Comparison of ENCODE assay signal across 17 cellular contexts in the genomic region with DNA sequence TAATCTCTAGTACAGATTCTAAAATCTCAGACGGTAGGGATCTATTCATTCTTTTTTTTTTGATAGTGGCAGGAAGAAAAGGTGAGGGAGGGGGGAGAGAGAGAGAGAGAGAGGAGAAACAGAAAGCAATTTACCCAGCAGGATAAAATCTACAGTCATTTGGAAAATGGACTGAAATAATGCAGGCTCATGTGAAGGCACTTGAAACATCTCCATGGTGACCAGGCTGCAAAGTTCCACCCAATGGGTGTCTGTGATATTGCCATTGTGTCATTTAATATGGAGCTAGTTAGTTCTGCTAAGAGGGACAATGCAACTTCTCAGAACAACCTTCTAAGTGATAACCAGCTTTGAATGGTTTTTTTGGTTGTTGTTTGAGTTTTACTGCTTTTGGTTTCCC.
DNase-seq lines count a peak whose midpoint lies in the region; TF ChIP-seq lines count a peak whose summit lies in the region.
"Had no signal": no experiment of that assay in that cellular context is flagged by ENCODE, and none has a peak within 500 bp of the region (broad histone marks: within the 10 kb centered on the region; RNA-seq: fewer than 3 reads in every experiment).

No MANE protein-coding gene starts in this region.

- H3K18ac ChIP-seq in trophoblast cell (ENCODE audit: low read length), result no peak overlapping the region

- no peaks in the 10 kb centered on the region for H3K9me3 ChIP-seq in HEK293 (ENCODE audit: control insufficient read depth, insufficient read depth, low read depth, low read length)
- H3K9me3 ChIP-seq in trophoblast cell (ENCODE audit: insufficient read depth, low read depth, low read length), result peaks cover 3% of the 10 kb centered on the region
- H3K9me3 ChIP-seq: esophagus muscularis mucosa, mucosa of descending colon, prostate gland had no signal

- no peak overlapping the region for H2AK5ac ChIP-seq in trophoblast cell (ENCODE audit: low read length)

- no peak overlapping the region for H3K4me3 Mint-ChIP-seq in activated CD4-positive, alpha-beta memory T cell treated with anti-CD3 and anti-CD28 coated beads for 36 hours
- H3K4me3 Mint-ChIP-seq in activated CD4-positive, alpha-beta memory T cell treated with anti-CD3 and anti-CD28 coated beads, Interleukin-2, amount 10 ng/mL, durations not matched to agents 7 days and 5 days, result no peak overlapping the region
- H3K4me3 Mint-ChIP-seq: CD8-positive, alpha-beta memory T cell had no signal

- no peaks in the 10 kb centered on the region for H3K27me3 ChIP-seq in trophoblast cell (ENCODE audit: insufficient read depth, low read length)
- H3K27me3 ChIP-seq: esophagus muscularis mucosa had no signal

- H4K91ac ChIP-seq in trophoblast cell (ENCODE audit: low read depth, low read length), result peak overlapping the region; percentile 65

- H3K9ac ChIP-seq in trophoblast cell (ENCODE audit: low read length), result no peak overlapping the region

- no peaks in the 10 kb centered on the region for H3K9me3 Mint-ChIP-seq in activated CD4-positive, alpha-beta memory T cell treated with anti-CD3 and anti-CD28 coated beads for 36 hours
- H3K9me3 Mint-ChIP-seq in activated CD4-positive, alpha-beta memory T cell treated with anti-CD3 and anti-CD28 coated beads, Interleukin-2, amount 10 ng/mL, durations not matched to agents 7 days and 5 days, result no peaks in the 10 kb centered on the region

- WGBS in trophoblast cell (ENCODE audit: extremely low coverage, insufficient coverage, insufficient read length), result no CpG with 5 or more reads among the region's 1 CpG

- no peaks in the 10 kb centered on the region for H3K4me1 ChIP-seq in HEK293 (ENCODE audit: control insufficient read depth, insufficient read depth, low read length)
- H3K4me1 ChIP-seq in trophoblast cell (ENCODE audit: control insufficient read depth in 1 of 2, insufficient read depth in 2 of 2, low read length in 2 of 2), result peaks cover 0 to 2% of the 10 kb centered on the region in 2 experiments
- H3K4me1 ChIP-seq: heart right ventricle, prostate gland had no signal

- no peak overlapping the region for H3K4ac ChIP-seq in trophoblast cell (ENCODE audit: low read depth, low read length)

- H3K36me3 Mint-ChIP-seq in activated CD4-positive, alpha-beta memory T cell treated with anti-CD3 and anti-CD28 coated beads for 36 hours, result no peaks in the 10 kb centered on the region
- H3K36me3 Mint-ChIP-seq in activated CD4-positive, alpha-beta memory T cell treated with anti-CD3 and anti-CD28 coated beads, Interleukin-2, amount 10 ng/mL, durations not matched to agents 7 days and 5 days (ENCODE audit: low read depth), result no peaks in the 10 kb centered on the region
- H3K36me3 Mint-ChIP-seq: CD8-positive, alpha-beta memory T cell had no signal

- no peak overlapping the region for H3K14ac ChIP-seq in trophoblast cell (ENCODE audit: low read length)

- no peak for TF ChIP-seq CTCF in HEK293 (tag by site-specific recombination; IDR thresholded peaks at IDR 0.05)

- H3K36me3 ChIP-seq in HEK293 (ENCODE audit: control insufficient read depth in 2 of 2, insufficient read depth in 1 of 2, low read length in 2 of 2) (no peaks in the 10 kb centered on the region), trophoblast cell (ENCODE audit: control insufficient read depth in 1 of 2, insufficient read depth in 2 of 2, low read length in 2 of 2) (peaks cover 3% of the 10 kb centered on the region in 2 experiments)
- H3K36me3 ChIP-seq: esophagus muscularis mucosa, heart right ventricle, prostate gland had no signal

- no peak overlapping the region for H3K23ac ChIP-seq in trophoblast cell (ENCODE audit: low read length)

- H3K4me1 Mint-ChIP-seq in activated CD4-positive, alpha-beta memory T cell treated with anti-CD3 and anti-CD28 coated beads for 36 hours (ENCODE audit: low read depth), result peaks cover 3% of the 10 kb centered on the region
- peaks cover 2% of the 10 kb centered on the region for H3K4me1 Mint-ChIP-seq in activated CD4-positive, alpha-beta memory T cell treated with anti-CD3 and anti-CD28 coated beads, Interleukin-2, amount 10 ng/mL, durations not matched to agents 7 days and 5 days

- H3K4me3 ChIP-seq in HEK293 (ENCODE audit: low read depth, low read length), result no peak overlapping the region
- H3K4me3 ChIP-seq in trophoblast cell (ENCODE audit: low read depth, low read length), result no peak overlapping the region
- H3K4me3 ChIP-seq: coronary artery, esophagus muscularis mucosa, heart right ventricle, mucosa of descending colon, prostate gland had no signal

- H2AFZ ChIP-seq in trophoblast cell (ENCODE audit: insufficient read depth, low read length, poor library complexity), result no peak overlapping the region

- no peak overlapping the region for H4K8ac ChIP-seq in trophoblast cell (ENCODE audit: low read depth, low read length)

- CTCF ChIA-PET in activated CD4-positive, alpha-beta memory T cell treated with anti-CD3 and anti-CD28 coated beads for 36 hours (lab: Charles Lee), result interaction anchor here (2.0 kb wide), 1 partner anchor 16 kb away, joined by 10 read pairs; no protein-coding TSS in a partner anchor
- CTCF ChIA-PET in activated CD4-positive, alpha-beta memory T cell treated with anti-CD3 and anti-CD28 coated beads, Interleukin-2, amount 10 ng/mL, durations not matched to agents 7 days and 5 days (lab: Charles Lee), result interaction anchor here (1.8 kb wide), 1 partner anchor 17 kb away, joined by 5 read pairs; no protein-coding TSS in a partner anchor
- CTCF ChIA-PET in HEK293 (lab: Yijun Ruan, JAX), result interaction anchor here (1.2 to 3.9 kb wide), 2 partner anchors 12 to 16 kb away, joined by 3 to 18 read pairs; no protein-coding TSS in a partner anchor

- no peak overlapping the region for H2BK12ac ChIP-seq in trophoblast cell (ENCODE audit: low read length)

- peak; percentile 10 for DNase-seq in activated CD4-positive, alpha-beta memory T cell treated with anti-CD3 and anti-CD28 coated beads for 36 hours
- no peak for DNase-seq in activated CD4-positive, alpha-beta memory T cell treated with anti-CD3 and anti-CD28 coated beads, Interleukin-2, amount 10 ng/mL, durations not matched to agents 7 days and 5 days
- DNase-seq in NCI-H1417 (lab: John Stamatoyannopoulos, UW), result peak in 2 of 3 experiments; percentile 23 to 79
- no peak for DNase-seq in trophoblast cell
- DNase-seq in NOMO-1 treated with DMSO at 0.1 percent for 48 hours (lab: John Stamatoyannopoulos, UW; ENCODE audit: unreplicated experiment), result no peak
- no peak for DNase-seq in NCI-H2029 treated with DMSO at 0.1 percent for 48 hours (lab: John Stamatoyannopoulos, UW)
- no peak for DNase-seq in stimulated activated CD4-positive, alpha-beta T cell treated with anti-CD3 and anti-CD28 coated beads, Interleukin-15, amount 100 ng/mL, for 24 hours
- DNase-seq: activated CD4-positive, alpha-beta T cell treated with anti-CD3 and anti-CD28 coated beads for 1 hour; CD8-positive, alpha-beta memory T cell; heart right ventricle; kidney glomerular epithelial cell; mucosa of descending colon; MV-4-11 had no signal

- no peaks in the 10 kb centered on the region for H3K79me2 ChIP-seq in trophoblast cell (ENCODE audit: control insufficient read depth, insufficient read depth, low read length, poor library complexity)

- H3K27ac ChIP-seq in HEK293 (ENCODE audit: extremely low read depth, low read depth, low read length), result no peak overlapping the region
- peak overlapping the region; percentile 70 for H3K27ac ChIP-seq in trophoblast cell (ENCODE audit: low read depth, low read length)
- H3K27ac ChIP-seq: coronary artery, esophagus muscularis mucosa, heart right ventricle, prostate gland had no signal

- H3K27me3 Mint-ChIP-seq in activated CD4-positive, alpha-beta memory T cell treated with anti-CD3 and anti-CD28 coated beads for 36 hours, result peaks cover 1% of the 10 kb centered on the region
- H3K27me3 Mint-ChIP-seq in activated CD4-positive, alpha-beta memory T cell treated with anti-CD3 and anti-CD28 coated beads, Interleukin-2, amount 10 ng/mL, durations not matched to agents 7 days and 5 days, result peaks cover under 1% of the 10 kb centered on the region

- POLR2A ChIA-PET in activated CD4-positive, alpha-beta memory T cell treated with anti-CD3 and anti-CD28 coated beads for 36 hours (lab: Charles Lee), result no interaction called here
- POLR2A ChIA-PET in activated CD4-positive, alpha-beta memory T cell treated with anti-CD3 and anti-CD28 coated beads, Interleukin-2, amount 10 ng/mL, durations not matched to agents 7 days and 5 days (lab: Charles Lee), result no interaction called here
- POLR2A ChIA-PET in HEK293 (lab: Yijun Ruan, JAX), result no interaction called here

- intact Hi-C loops in activated CD4-positive, alpha-beta memory T cell treated with anti-CD3 and anti-CD28 coated beads for 36 hours (cut with micrococcal nuclease), result no loop called here

- H3K79me1 ChIP-seq in trophoblast cell (ENCODE audit: low read length), result peaks cover 12% of the 10 kb centered on the region

- H3K4me2 ChIP-seq in trophoblast cell (ENCODE audit: low read length), result no peak overlapping the region

- no peak overlapping the region for H3K27ac Mint-ChIP-seq in activated CD4-positive, alpha-beta memory T cell treated with anti-CD3 and anti-CD28 coated beads for 36 hours
- H3K27ac Mint-ChIP-seq in activated CD4-positive, alpha-beta memory T cell treated with anti-CD3 and anti-CD28 coated beads, Interleukin-2, amount 10 ng/mL, durations not matched to agents 7 days and 5 days, result no peak overlapping the region
- H3K27ac Mint-ChIP-seq: CD8-positive, alpha-beta memory T cell had no signal

- H2BK5ac ChIP-seq in trophoblast cell (ENCODE audit: low read depth, low read length, poor library complexity), result peak overlapping the region; percentile 84

- H4K12ac ChIP-seq in trophoblast cell (ENCODE audit: low read depth, low read length), result no peak overlapping the region

- no peak overlapping the region for H2BK120ac ChIP-seq in trophoblast cell (ENCODE audit: insufficient read depth, low read length, poor library complexity)

TF ChIP-seq in HEK293, 187 proteins besides CTCF, POLR2A, EP300 and RAD21:
- TF ChIP-seq ZNF335 (tag by site-specific recombination; conservative IDR thresholded peaks at IDR 0.05) (peak; percentile 28; the same call in 1 of the 2 replicates), ZFP41 (tag by site-specific recombination; IDR thresholded peaks at IDR 0.05; ENCODE audit: borderline replicate concordance) (no peak)
TF ChIP-seq in HEK293: peak in this region for 1.

Comparison
In these comparisons a context has a peak if more than half of its experiments do, and no peak if none do; other contexts are left out.
1. DNase-seq: peak in activated CD4-positive, alpha-beta memory T cell treated with anti-CD3 and anti-CD28 coated beads for 36 hours (single experiment) and NCI-H1417 (2 of 3); none in activated CD4-positive, alpha-beta memory T cell treated with anti-CD3 and anti-CD28 coated beads, Interleukin-2, amount 10 ng/mL, durations not matched to agents 7 days and 5 days (single experiment), trophoblast cell (0 of 2), NOMO-1 treated with DMSO at 0.1 percent for 48 hours (single experiment), NCI-H2029 treated with DMSO at 0.1 percent for 48 hours (single experiment) and stimulated activated CD4-positive, alpha-beta T cell treated with anti-CD3 and anti-CD28 coated beads, Interleukin-15, amount 100 ng/mL, for 24 hours (single experiment).